ENCODE assay signal across 11 cellular contexts in the genomic region with DNA sequence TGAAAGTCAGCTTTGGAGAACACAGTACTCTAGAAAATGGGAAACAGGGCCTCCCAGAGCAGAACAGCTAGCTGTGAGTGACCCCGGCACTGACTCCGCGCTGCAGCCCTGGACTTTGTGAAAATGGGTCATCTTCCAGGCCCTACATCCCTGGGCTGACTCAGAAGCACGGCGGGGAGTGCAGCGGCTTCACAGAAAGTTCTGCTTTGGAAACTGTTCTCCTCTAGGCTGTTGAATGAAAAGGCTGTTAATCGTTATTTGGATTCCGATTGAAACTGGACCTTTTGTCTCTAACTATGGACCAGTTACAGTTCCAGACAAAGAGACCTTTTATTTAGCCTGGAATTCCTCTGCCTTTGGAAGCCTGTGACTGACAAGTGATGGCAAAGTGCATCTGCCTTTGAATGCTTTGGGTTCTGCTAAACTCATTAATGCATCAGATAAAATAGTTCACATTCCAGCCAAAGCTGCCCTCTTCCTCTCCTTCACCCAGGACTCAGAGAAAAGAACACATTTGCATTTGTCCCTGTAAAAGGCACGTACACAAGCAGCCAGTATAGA.
DNase-seq lines count a peak whose midpoint lies in the region; ATAC-seq and TF ChIP-seq lines count a peak whose summit lies in the region.
"Had no signal": no experiment of that assay in that cellular context is flagged by ENCODE, and none has a peak within 500 bp of the region (broad histone marks: within the 10 kb centered on the region; RNA-seq: fewer than 3 reads in every experiment).

No MANE protein-coding gene starts in this region.

- H3K4me3 ChIP-seq in right atrium auricular region: no peak overlapping the region

- no peak for TF ChIP-seq CTCF in right atrium auricular region (IDR thresholded peaks at IDR 0.05)
- no peak for TF ChIP-seq CTCF in GM20000 (IDR thresholded peaks at IDR 0.05; ENCODE audit: extremely low read depth, missing control alignments)

- H3K36me3 ChIP-seq in right atrium auricular region: no peaks in the 10 kb centered on the region

- DNase-seq in EH (ENCODE audit: low read depth) (peak; percentile 82), astrocyte of the hippocampus (ENCODE audit: low read depth, low spot score) (peak; percentile 87), right atrium auricular region (ENCODE audit: low spot score) (no peak), posterior cingulate gyrus (peak; percentile 22 to 93 (median 54)), GM20000 (ENCODE audit: low spot score) (no peak), GDM1 (lab: John Stamatoyannopoulos, UW) (no peak)
- no peak for DNase-seq in stimulated activated naive CD8-positive, alpha-beta T cell treated with anti-CD3 and anti-CD28 coated beads, Interleukin-15, Interleukin-2, amounts not matched to agents 100 U/mL and 50 U/mL, for 24 hours
- DNase-seq: activated gamma-delta T cell treated with Interleukin-2 at 50 U/mL for 16 hours, NCI-H1694 treated with DMSO at 0.1 percent for 48 hours had no signal

- no peaks in the 10 kb centered on the region for H3K27me3 ChIP-seq in right atrium auricular region

- intact Hi-C loops in posterior cingulate gyrus (cut with DNase I): loop anchor here (10.0 kb wide), 1 partner anchor 65 kb away; no protein-coding TSS in a partner anchor

- peak overlapping the region; percentile 47 to 62 for H3K27ac ChIP-seq in right atrium auricular region
- H3K27ac ChIP-seq: C4-2B had no signal

- no peaks in the 10 kb centered on the region for H3K9me3 ChIP-seq in right atrium auricular region

- ATAC-seq in stimulated activated naive CD8-positive, alpha-beta T cell treated with anti-CD3 and anti-CD28 coated beads, Interleukin-15, Interleukin-2, amounts not matched to agents 100 U/mL and 50 U/mL, for 24 hours: no peak
- no peak for ATAC-seq in GM18519 (IDR thresholded peaks at IDR 0.05; ENCODE audit: low FRiP score, unreplicated experiment)

- H3K4me1 ChIP-seq in right atrium auricular region: peaks cover 0 to 41% of the 10 kb centered on the region in 2 donors

Comparison
In these comparisons a context has a peak if more than half of its experiments do, and no peak if none do; other contexts are left out.
1. DNase-seq: peak in EH (single experiment), astrocyte of the hippocampus (single experiment) and posterior cingulate gyrus (10 of 10); none in right atrium auricular region (single experiment), GM20000 (single experiment), GDM1 (single experiment) and stimulated activated naive CD8-positive, alpha-beta T cell treated with anti-CD3 and anti-CD28 coated beads, Interleukin-15, Interleukin-2, amounts not matched to agents 100 U/mL and 50 U/mL, for 24 hours (single experiment).